1 cellular context compared by ENCODE assay signal in genomic region chr20:50116368-50116999, GRCh38.
TF ChIP-seq lines count a peak whose summit lies in the region.

No MANE protein-coding gene starts in this region.

TF ChIP-seq in HepG2, 621 proteins besides CTCF, POLR2A, EP300 and RAD21 (continued from another document and continues in another):
- no peak for TF ChIP-seq E2F1 (CRISPR knock-in tag; IDR thresholded peaks at IDR 0.05)
- no peak for TF ChIP-seq ZNF792 (CRISPR knock-in tag; IDR thresholded peaks at IDR 0.05)
- no peak for TF ChIP-seq IRF2 (CRISPR knock-in tag; IDR thresholded peaks at IDR 0.05)
- TF ChIP-seq, protein P1, sequence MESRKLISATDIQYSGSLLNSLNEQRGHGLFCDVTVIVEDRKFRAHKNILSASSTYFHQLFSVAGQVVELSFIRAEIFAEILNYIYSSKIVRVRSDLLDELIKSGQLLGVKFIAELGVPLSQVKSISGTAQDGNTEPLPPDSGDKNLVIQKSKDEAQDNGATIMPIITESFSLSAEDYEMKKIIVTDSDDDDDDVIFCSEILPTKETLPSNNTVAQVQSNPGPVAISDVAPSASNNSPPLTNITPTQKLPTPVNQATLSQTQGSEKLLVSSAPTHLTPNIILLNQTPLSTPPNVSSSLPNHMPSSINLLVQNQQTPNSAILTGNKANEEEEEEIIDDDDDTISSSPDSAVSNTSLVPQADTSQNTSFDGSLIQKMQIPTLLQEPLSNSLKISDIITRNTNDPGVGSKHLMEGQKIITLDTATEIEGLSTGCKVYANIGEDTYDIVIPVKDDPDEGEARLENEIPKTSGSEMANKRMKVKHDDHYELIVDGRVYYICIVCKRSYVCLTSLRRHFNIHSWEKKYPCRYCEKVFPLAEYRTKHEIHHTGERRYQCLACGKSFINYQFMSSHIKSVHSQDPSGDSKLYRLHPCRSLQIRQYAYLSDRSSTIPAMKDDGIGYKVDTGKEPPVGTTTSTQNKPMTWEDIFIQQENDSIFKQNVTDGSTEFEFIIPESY (CRISPR knock-in tag; IDR thresholded peaks at IDR 0.05) = no peak
- 0 out of 2 replicates have a peak, but pooled peaks have one; percentile 62 for TF ChIP-seq ZNF235 (CRISPR knock-in tag; IDR thresholded peaks at IDR 0.05; ENCODE audit: borderline replicate concordance)
- TF ChIP-seq IKZF1 (IDR thresholded peaks at IDR 0.05) = no peak
- no peak for TF ChIP-seq IRF9 (CRISPR knock-in tag; IDR thresholded peaks at IDR 0.05; ENCODE audit: borderline replicate concordance)
- no peak for TF ChIP-seq XRCC5 (optimal IDR thresholded peaks at IDR 0.05; ENCODE audit: low read length)
- peak; percentile 84 for TF ChIP-seq NFATC3 (CRISPR knock-in tag; IDR thresholded peaks at IDR 0.05)
- TF ChIP-seq ZNF607 (CRISPR knock-in tag; IDR thresholded peaks at IDR 0.05; ENCODE audit: borderline replicate concordance) = 0 out of 2 replicates have a peak, but pooled peaks have one; percentile 8
- peak; percentile 65; the same call in 1 of the 2 replicates for TF ChIP-seq ZNF776 (CRISPR knock-in tag; IDR thresholded peaks at IDR 0.05)
- TF ChIP-seq ZNF513 (CRISPR knock-in tag; conservative IDR thresholded peaks at IDR 0.05) = 0 out of 2 replicates have a peak, but pooled peaks have one; percentile 58
- TF ChIP-seq, protein P2, sequence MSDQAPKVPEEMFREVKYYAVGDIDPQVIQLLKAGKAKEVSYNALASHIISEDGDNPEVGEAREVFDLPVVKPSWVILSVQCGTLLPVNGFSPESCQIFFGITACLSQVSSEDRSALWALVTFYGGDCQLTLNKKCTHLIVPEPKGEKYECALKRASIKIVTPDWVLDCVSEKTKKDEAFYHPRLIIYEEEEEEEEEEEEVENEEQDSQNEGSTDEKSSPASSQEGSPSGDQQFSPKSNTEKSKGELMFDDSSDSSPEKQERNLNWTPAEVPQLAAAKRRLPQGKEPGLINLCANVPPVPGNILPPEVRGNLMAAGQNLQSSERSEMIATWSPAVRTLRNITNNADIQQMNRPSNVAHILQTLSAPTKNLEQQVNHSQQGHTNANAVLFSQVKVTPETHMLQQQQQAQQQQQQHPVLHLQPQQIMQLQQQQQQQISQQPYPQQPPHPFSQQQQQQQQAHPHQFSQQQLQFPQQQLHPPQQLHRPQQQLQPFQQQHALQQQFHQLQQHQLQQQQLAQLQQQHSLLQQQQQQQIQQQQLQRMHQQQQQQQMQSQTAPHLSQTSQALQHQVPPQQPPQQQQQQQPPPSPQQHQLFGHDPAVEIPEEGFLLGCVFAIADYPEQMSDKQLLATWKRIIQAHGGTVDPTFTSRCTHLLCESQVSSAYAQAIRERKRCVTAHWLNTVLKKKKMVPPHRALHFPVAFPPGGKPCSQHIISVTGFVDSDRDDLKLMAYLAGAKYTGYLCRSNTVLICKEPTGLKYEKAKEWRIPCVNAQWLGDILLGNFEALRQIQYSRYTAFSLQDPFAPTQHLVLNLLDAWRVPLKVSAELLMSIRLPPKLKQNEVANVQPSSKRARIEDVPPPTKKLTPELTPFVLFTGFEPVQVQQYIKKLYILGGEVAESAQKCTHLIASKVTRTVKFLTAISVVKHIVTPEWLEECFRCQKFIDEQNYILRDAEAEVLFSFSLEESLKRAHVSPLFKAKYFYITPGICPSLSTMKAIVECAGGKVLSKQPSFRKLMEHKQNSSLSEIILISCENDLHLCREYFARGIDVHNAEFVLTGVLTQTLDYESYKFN (CRISPR knock-in tag; conservative IDR thresholded peaks at IDR 0.05) = no peak
- TF ChIP-seq SMARCE1 (IDR thresholded peaks at IDR 0.05; ENCODE audit: borderline replicate concordance) = no peak
- TF ChIP-seq ZFY (CRISPR knock-in tag; IDR thresholded peaks at IDR 0.05) = no peak
- no peak for TF ChIP-seq ZBTB20 (CRISPR knock-in tag; IDR thresholded peaks at IDR 0.05; ENCODE audit: borderline replicate concordance, low read depth)
- TF ChIP-seq, protein P3, sequence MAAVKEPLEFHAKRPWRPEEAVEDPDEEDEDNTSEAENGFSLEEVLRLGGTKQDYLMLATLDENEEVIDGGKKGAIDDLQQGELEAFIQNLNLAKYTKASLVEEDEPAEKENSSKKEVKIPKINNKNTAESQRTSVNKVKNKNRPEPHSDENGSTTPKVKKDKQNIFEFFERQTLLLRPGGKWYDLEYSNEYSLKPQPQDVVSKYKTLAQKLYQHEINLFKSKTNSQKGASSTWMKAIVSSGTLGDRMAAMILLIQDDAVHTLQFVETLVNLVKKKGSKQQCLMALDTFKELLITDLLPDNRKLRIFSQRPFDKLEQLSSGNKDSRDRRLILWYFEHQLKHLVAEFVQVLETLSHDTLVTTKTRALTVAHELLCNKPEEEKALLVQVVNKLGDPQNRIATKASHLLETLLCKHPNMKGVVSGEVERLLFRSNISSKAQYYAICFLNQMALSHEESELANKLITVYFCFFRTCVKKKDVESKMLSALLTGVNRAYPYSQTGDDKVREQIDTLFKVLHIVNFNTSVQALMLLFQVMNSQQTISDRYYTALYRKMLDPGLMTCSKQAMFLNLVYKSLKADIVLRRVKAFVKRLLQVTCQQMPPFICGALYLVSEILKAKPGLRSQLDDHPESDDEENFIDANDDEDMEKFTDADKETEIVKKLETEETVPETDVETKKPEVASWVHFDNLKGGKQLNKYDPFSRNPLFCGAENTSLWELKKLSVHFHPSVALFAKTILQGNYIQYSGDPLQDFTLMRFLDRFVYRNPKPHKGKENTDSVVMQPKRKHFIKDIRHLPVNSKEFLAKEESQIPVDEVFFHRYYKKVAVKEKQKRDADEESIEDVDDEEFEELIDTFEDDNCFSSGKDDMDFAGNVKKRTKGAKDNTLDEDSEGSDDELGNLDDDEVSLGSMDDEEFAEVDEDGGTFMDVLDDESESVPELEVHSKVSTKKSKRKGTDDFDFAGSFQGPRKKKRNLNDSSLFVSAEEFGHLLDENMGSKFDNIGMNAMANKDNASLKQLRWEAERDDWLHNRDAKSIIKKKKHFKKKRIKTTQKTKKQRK (IDR thresholded peaks at IDR 0.05; ENCODE audit: low read length) = no peak
- TF ChIP-seq, protein P4, sequence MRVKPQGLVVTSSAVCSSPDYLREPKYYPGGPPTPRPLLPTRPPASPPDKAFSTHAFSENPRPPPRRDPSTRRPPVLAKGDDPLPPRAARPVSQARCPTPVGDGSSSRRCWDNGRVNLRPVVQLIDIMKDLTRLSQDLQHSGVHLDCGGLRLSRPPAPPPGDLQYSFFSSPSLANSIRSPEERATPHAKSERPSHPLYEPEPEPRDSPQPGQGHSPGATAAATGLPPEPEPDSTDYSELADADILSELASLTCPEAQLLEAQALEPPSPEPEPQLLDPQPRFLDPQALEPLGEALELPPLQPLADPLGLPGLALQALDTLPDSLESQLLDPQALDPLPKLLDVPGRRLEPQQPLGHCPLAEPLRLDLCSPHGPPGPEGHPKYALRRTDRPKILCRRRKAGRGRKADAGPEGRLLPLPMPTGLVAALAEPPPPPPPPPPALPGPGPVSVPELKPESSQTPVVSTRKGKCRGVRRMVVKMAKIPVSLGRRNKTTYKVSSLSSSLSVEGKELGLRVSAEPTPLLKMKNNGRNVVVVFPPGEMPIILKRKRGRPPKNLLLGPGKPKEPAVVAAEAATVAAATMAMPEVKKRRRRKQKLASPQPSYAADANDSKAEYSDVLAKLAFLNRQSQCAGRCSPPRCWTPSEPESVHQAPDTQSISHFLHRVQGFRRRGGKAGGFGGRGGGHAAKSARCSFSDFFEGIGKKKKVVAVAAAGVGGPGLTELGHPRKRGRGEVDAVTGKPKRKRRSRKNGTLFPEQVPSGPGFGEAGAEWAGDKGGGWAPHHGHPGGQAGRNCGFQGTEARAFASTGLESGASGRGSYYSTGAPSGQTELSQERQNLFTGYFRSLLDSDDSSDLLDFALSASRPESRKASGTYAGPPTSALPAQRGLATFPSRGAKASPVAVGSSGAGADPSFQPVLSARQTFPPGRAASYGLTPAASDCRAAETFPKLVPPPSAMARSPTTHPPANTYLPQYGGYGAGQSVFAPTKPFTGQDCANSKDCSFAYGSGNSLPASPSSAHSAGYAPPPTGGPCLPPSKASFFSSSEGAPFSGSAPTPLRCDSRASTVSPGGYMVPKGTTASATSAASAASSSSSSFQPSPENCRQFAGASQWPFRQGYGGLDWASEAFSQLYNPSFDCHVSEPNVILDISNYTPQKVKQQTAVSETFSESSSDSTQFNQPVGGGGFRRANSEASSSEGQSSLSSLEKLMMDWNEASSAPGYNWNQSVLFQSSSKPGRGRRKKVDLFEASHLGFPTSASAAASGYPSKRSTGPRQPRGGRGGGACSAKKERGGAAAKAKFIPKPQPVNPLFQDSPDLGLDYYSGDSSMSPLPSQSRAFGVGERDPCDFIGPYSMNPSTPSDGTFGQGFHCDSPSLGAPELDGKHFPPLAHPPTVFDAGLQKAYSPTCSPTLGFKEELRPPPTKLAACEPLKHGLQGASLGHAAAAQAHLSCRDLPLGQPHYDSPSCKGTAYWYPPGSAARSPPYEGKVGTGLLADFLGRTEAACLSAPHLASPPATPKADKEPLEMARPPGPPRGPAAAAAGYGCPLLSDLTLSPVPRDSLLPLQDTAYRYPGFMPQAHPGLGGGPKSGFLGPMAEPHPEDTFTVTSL (CRISPR knock-in tag; IDR thresholded peaks at IDR 0.05; ENCODE audit: borderline replicate concordance) = no peak
- TF ChIP-seq MZF1 (CRISPR knock-in tag; IDR thresholded peaks at IDR 0.05; ENCODE audit: borderline replicate concordance) = no peak
- TF ChIP-seq MED8 (CRISPR knock-in tag; IDR thresholded peaks at IDR 0.05; ENCODE audit: insufficient replicate concordance) = peak; percentile 20
- TF ChIP-seq SMAD1 (CRISPR knock-in tag; IDR thresholded peaks at IDR 0.05; ENCODE audit: borderline replicate concordance, low read depth) = 0 out of 2 replicates have a peak, but pooled peaks have one; percentile 8
- TF ChIP-seq DMTF1 (CRISPR knock-in tag; IDR thresholded peaks at IDR 0.05) = no peak
- no peak for TF ChIP-seq ZBTB43 (CRISPR knock-in tag; conservative IDR thresholded peaks at IDR 0.05)
- TF ChIP-seq MTA1 (CRISPR knock-in tag; IDR thresholded peaks at IDR 0.05; ENCODE audit: borderline replicate concordance) = peak; percentile 58; the same call in 1 of the 2 replicates
- TF ChIP-seq ZNF44 (CRISPR knock-in tag; IDR thresholded peaks at IDR 0.05) = peak; percentile 88
- peak; percentile 39; the same call in 1 of the 2 replicates for TF ChIP-seq THAP7 (CRISPR knock-in tag; IDR thresholded peaks at IDR 0.05)
- TF ChIP-seq ZNF263 (CRISPR knock-in tag; IDR thresholded peaks at IDR 0.05) = 0 out of 2 replicates have a peak, but pooled peaks have one; percentile 15
